In the genomic region with DNA sequence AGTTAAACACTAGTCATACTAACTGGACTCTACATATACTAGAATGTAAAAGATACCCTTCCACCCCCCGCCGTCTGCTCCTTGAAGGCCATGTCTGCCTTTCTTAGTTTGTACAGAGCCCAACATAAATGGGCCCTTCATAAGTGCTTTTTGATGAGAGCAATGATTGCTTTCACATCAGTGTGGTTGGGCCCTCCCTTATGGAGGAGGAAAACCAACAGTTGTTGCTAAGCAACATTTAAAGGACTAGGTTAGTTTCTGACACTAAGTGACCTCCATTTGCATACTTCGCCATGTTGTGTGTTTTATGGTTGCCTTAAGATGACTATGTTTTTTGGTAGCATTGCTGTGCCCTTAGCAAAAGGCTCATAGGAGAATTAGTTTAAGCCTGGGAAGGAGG, we compare ENCODE assay signal across 8 cellular contexts.
DNase-seq lines count a peak whose midpoint lies in the region; ATAC-seq, FAIRE-seq and TF ChIP-seq lines count a peak whose summit lies in the region.

No MANE protein-coding gene starts in this region.

- no peak for TF ChIP-seq RAD21 in HCT116 (IDR thresholded peaks at IDR 0.05; ENCODE audit: low read depth)

- CTCF ChIA-PET in HCT116 (lab: Charles Lee) (no interaction called here), endothelial cell of umbilical vein (lab: Charles Lee) (interaction anchor here (0.8 to 6.3 kb wide), 6 partner anchors 8 to 94 kb away, joined by 3 to 43 read pairs (median 10); no protein-coding TSS in a partner anchor)

- no peak for FAIRE-seq in endothelial cell of umbilical vein (lab: Jason Lieb, UNC)

- DNase-seq in HCT116 (ENCODE audit: low read depth, low spot score) (no peak), NCI-H2227 (lab: John Stamatoyannopoulos, UW; ENCODE audit: unreplicated experiment) (peak; percentile 91), endothelial cell of umbilical vein (ENCODE audit: low read depth, low spot score) (no peak), GDM1 (lab: John Stamatoyannopoulos, UW) (no peak), NCI-H524 (lab: John Stamatoyannopoulos, UW) (no peak), iPS-NIHi7 (ENCODE audit: extremely low spot score) (no peak), GM03348 (ENCODE audit: low spot score) (no peak)

- H3K4me1 ChIP-seq in HCT116 (ENCODE audit: control insufficient read depth in 1 of 2, insufficient read depth in 2 of 2, low read length in 2 of 2) (peaks cover 94 to 100% of the 10 kb centered on the region in 2 experiments), endothelial cell of umbilical vein (ENCODE audit: control insufficient read depth, extremely low read depth, insufficient read depth, low read length) (peaks cover 100% of the 10 kb centered on the region)

- peaks cover 99% of the 10 kb centered on the region for H3K79me2 ChIP-seq in HCT116 (ENCODE audit: insufficient read depth, low read length)
- peaks cover 91% of the 10 kb centered on the region for H3K79me2 ChIP-seq in endothelial cell of umbilical vein (ENCODE audit: control insufficient read depth, insufficient read depth, low read length)

- RAD21 ChIA-PET in HCT116 (lab: Charles Lee; ENCODE audit: low non-redundant PET in 1 of 2, low total read pairs in 2 of 2, uncharacterized antibody in 2 of 2, unreplicated experiment in 2 of 2) = no interaction called here

- H3K27ac ChIP-seq in HCT116 (ENCODE audit: low read depth, low read length) (peak overlapping the region; percentile 96), endothelial cell of umbilical vein (ENCODE audit: insufficient read depth, low read depth, low read length) (peak overlapping the region; percentile 96)

- intact Hi-C loops in HCT116 (cut with micrococcal nuclease) (loop anchor here (5.0 kb wide), 1 partner anchor 85 kb away; no protein-coding TSS in a partner anchor), endothelial cell of umbilical vein (cut with micrococcal nuclease) (loop anchor here (2.0 to 5.0 kb wide), 4 partner anchors 210 to 930 kb away; partner anchors contain the start of genes LEPR and LEPROT)

- no peak overlapping the region for H3K4me3 ChIP-seq in HCT116 (replicated peaks in 1 of 2; ENCODE audit: low read depth in 1 of 2, low read length in 2 of 2)
- no peak overlapping the region for H3K4me3 ChIP-seq in endothelial cell of umbilical vein (replicated peaks in 1 of 3; ENCODE audit: insufficient read depth in 1 of 3, low read depth in 1 of 3, low read length in 3 of 3)

- dilution Hi-C loops in endothelial cell of umbilical vein (cut with MboI; ENCODE audit: extremely low pct_ligation_motif_present, low sequenced_read_pairs) = no loop called here

- no peaks in the 10 kb centered on the region for H3K9me3 ChIP-seq in HCT116 (ENCODE audit: control insufficient read depth in 1 of 2, insufficient read depth in 1 of 2, low read depth in 1 of 2, low read length in 2 of 2)
- H3K9me3 ChIP-seq in endothelial cell of umbilical vein (replicated peaks; ENCODE audit: control insufficient read depth, insufficient read depth, low read length) = no peaks in the 10 kb centered on the region

- H3K9ac ChIP-seq in HCT116 (ENCODE audit: low read length) (peak overlapping the region; percentile 66), endothelial cell of umbilical vein (replicated peaks; ENCODE audit: extremely low read depth, insufficient read depth, low read length) (peak overlapping the region; percentile 89)

- H4K20me1 ChIP-seq in HCT116 (ENCODE audit: insufficient read depth) (no peaks in the 10 kb centered on the region), endothelial cell of umbilical vein (replicated peaks; ENCODE audit: control insufficient read depth, extremely low read depth, insufficient read depth, low read length) (no peaks in the 10 kb centered on the region)

- H3K27me3 ChIP-seq in HCT116 (ENCODE audit: insufficient read depth, low read length) (no peaks in the 10 kb centered on the region), endothelial cell of umbilical vein (ENCODE audit: control insufficient read depth in 2 of 2, insufficient read depth in 2 of 2, low read length in 2 of 2) (no peaks in the 10 kb centered on the region)

- H3K4me2 ChIP-seq in HCT116 (ENCODE audit: low read length) (peak overlapping the region; percentile 61), endothelial cell of umbilical vein (ENCODE audit: insufficient read depth, low read length) (peak overlapping the region; percentile 90)

- BruUV-seq in HCT116 (replicated peaks; lab: Mats Ljungman, UMichigan) = no TSS peak
- no TSS peak for BruUV-seq in endothelial cell of umbilical vein (replicated peaks; lab: Mats Ljungman, UMichigan)

- H3K36me3 ChIP-seq in HCT116 (ENCODE audit: control insufficient read depth in 1 of 2, insufficient read depth in 2 of 2, low read length in 2 of 2) (peaks cover 7 to 20% of the 10 kb centered on the region in 2 experiments; a peak in 3 of 4 replicates), endothelial cell of umbilical vein (ENCODE audit: control insufficient read depth in 2 of 2, extremely low read depth in 1 of 2, insufficient read depth in 2 of 2, low read length in 2 of 2) (peaks cover 7 to 11% of the 10 kb centered on the region in 2 experiments)

- ATAC-seq in GM18511 (IDR thresholded peaks at IDR 0.05; ENCODE audit: unreplicated experiment) (peak; percentile 51), HCT116 (no peak)

- TF ChIP-seq POLR2A in HCT116 (IDR thresholded peaks at IDR 0.05; ENCODE audit: borderline replicate concordance, extremely low read depth, insufficient read depth, insufficient read length) (no peak), endothelial cell of umbilical vein (IDR thresholded peaks at IDR 0.05; ENCODE audit: low read depth, low read length) (no peak)

- H3K9me2 ChIP-seq in HCT116 (ENCODE audit: insufficient read depth) = no peaks in the 10 kb centered on the region

- no peaks in the 10 kb centered on the region for H3K9me1 ChIP-seq in endothelial cell of umbilical vein (replicated peaks; ENCODE audit: control insufficient read depth, extremely low read depth, insufficient read depth, low read length)

- POLR2A ChIA-PET in HCT116 (lab: Charles Lee) = no interaction called here
- POLR2A ChIA-PET in endothelial cell of umbilical vein (lab: Charles Lee) = interaction anchor here (0.9 to 2.5 kb wide), 3 partner anchors 17 to 19 kb away, joined by 3 to 8 read pairs (median 7); no protein-coding TSS in a partner anchor

- no peak overlapping the region for H2AFZ ChIP-seq in HCT116 (ENCODE audit: low read depth, low read length, poor library complexity, severe bottlenecking)
- no peak overlapping the region for H2AFZ ChIP-seq in endothelial cell of umbilical vein (ENCODE audit: low read depth, low read length)

- TF ChIP-seq CTCF in HCT116 (IDR thresholded peaks at IDR 0.05 in 2 of 3, conservative IDR thresholded peaks at IDR 0.05 in 1 of 3; ENCODE audit: borderline replicate concordance in 1 of 3, insufficient read depth in 1 of 3, low read depth in 2 of 3, low read length in 2 of 3) (no peak), endothelial cell of umbilical vein (IDR thresholded peaks at IDR 0.05; ENCODE audit: extremely low read depth in 1 of 2, insufficient read depth in 1 of 2, low read depth in 1 of 2, low read length in 2 of 2) (no peak)

TF ChIP-seq in HCT116, 20 proteins besides CTCF, POLR2A, EP300 and RAD21:
- TF ChIP-seq CEBPB (IDR thresholded peaks at IDR 0.05; ENCODE audit: low read depth) (no peak), CBX3 (IDR thresholded peaks at IDR 0.05; ENCODE audit: low read depth) (0 out of 2 replicates have a peak, but pooled peaks have one; percentile 25)
TF ChIP-seq in HCT116: peak in this region for 1.

TF ChIP-seq in endothelial cell of umbilical vein, 7 proteins besides CTCF, POLR2A, EP300 and RAD21:
- TF ChIP-seq, protein P1, sequence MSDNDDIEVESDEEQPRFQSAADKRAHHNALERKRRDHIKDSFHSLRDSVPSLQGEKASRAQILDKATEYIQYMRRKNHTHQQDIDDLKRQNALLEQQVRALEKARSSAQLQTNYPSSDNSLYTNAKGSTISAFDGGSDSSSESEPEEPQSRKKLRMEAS (IDR thresholded peaks at IDR 0.05; ENCODE audit: insufficient read depth, insufficient read length) = no peak
- TF ChIP-seq POLR2AphosphoS5 (IDR thresholded peaks at IDR 0.05; ENCODE audit: insufficient read depth, low read depth, low read length) (no peak), FOS (IDR thresholded peaks at IDR 0.05; ENCODE audit: borderline replicate concordance, insufficient read depth, low read length) (no peak), MYC (IDR thresholded peaks at IDR 0.05; ENCODE audit: low read depth, low read length) (no peak), GATA2 (IDR thresholded peaks at IDR 0.05; ENCODE audit: insufficient read depth, insufficient read length, low read depth, low read length) (no peak), JUN (IDR thresholded peaks at IDR 0.05; ENCODE audit: borderline replicate concordance, insufficient read depth, insufficient read length, low read depth) (no peak), EZH2 (IDR thresholded peaks at IDR 0.05; ENCODE audit: borderline replicate concordance, low read depth, low read length, severe bottlenecking) (no peak)
TF ChIP-seq in endothelial cell of umbilical vein: peak in this region for 0.
